Comparison of ENCODE assay signal across 13 cellular contexts in genomic region chr4:26723216-26723615, GRCh38.
DNase-seq lines count a peak whose midpoint lies in the region; ATAC-seq and TF ChIP-seq lines count a peak whose summit lies in the region.
"Had no signal": no experiment of that assay in that cellular context is flagged by ENCODE, and none has a peak within 500 bp of the region (broad histone marks: within the 10 kb centered on the region; RNA-seq: fewer than 3 reads in every experiment).

No MANE protein-coding gene starts in this region.

- no peak for TF ChIP-seq CTCF in activated B cell treated with CpG ODN at 0.5 μM for 24 hours (IDR thresholded peaks at IDR 0.05)

- H3K4me1 Mint-ChIP-seq in activated B cell treated with CpG ODN at 0.5 μM for 24 hours: peaks cover 10% of the 10 kb centered on the region

- intact Hi-C loops in activated B cell treated with CpG ODN at 0.5 μM for 24 hours (cut with micrococcal nuclease): no loop called here

- POLR2A ChIA-PET in activated B cell treated with CpG ODN at 0.5 μM for 24 hours (lab: Charles Lee): no interaction called here

- DNase-seq in activated B cell treated with CpG ODN at 0.5 μM for 24 hours: no peak
- DNase-seq in MV-4-11 (lab: John Stamatoyannopoulos, UW): no peak
- no peak for DNase-seq in HCEC 1CT
- DNase-seq in NOMO-1 treated with DMSO at 0.1 percent for 48 hours (lab: John Stamatoyannopoulos, UW; ENCODE audit: unreplicated experiment): no peak
- DNase-seq in HuH-7.5 (ENCODE audit: low spot score): no peak
- DNase-seq: heart right ventricle; NCI-H2081 treated with DMSO at 0.1 percent for 48 hours; SK-N-SH; stimulated activated CD4-positive, alpha-beta T cell treated with anti-CD3 and anti-CD28 coated beads, Interleukin-1b, Interleukin-23, amount 100 ng/mL, for 48 hours had no signal

- H3K36me3 Mint-ChIP-seq in activated B cell treated with CpG ODN at 0.5 μM for 24 hours (ENCODE audit: low read depth): peaks cover 7% of the 10 kb centered on the region

- no peak overlapping the region for H3K27ac Mint-ChIP-seq in activated B cell treated with CpG ODN at 0.5 μM for 24 hours

- CTCF ChIA-PET in activated B cell treated with CpG ODN at 0.5 μM for 24 hours (lab: Charles Lee): no interaction called here

- ATAC-seq in GM18502 (IDR thresholded peaks at IDR 0.05; ENCODE audit: poor library complexity, unreplicated experiment) (peak; percentile 93), GM19467 (IDR thresholded peaks at IDR 0.05; ENCODE audit: unreplicated experiment) (peak; percentile 94), HG03039 (IDR thresholded peaks at IDR 0.05; ENCODE audit: unreplicated experiment) (peak; percentile 62), activated B cell treated with CpG ODN at 0.5 μM for 24 hours (ENCODE audit: low read depth) (peak; percentile 70)
- ATAC-seq: heart right ventricle had no signal

- no peak overlapping the region for H3K4me3 Mint-ChIP-seq in activated B cell treated with CpG ODN at 0.5 μM for 24 hours

- no peaks in the 10 kb centered on the region for H3K27me3 Mint-ChIP-seq in activated B cell treated with CpG ODN at 0.5 μM for 24 hours
- H3K27me3 Mint-ChIP-seq: CD4-positive, alpha-beta memory T cell had no signal

- H3K9me3 Mint-ChIP-seq in activated B cell treated with CpG ODN at 0.5 μM for 24 hours: no peaks in the 10 kb centered on the region
- H3K9me3 Mint-ChIP-seq: CD4-positive, alpha-beta memory T cell had no signal
